Comparison of ENCODE assay signal across 18 cellular contexts in genomic region chr15:81270781-81271491, GRCh38. TPM values are rescaled to one million over a fixed set of nuclear protein-coding genes. Genes with fewer than 3 reads are reported as not detected.
DNase-seq lines count a peak whose midpoint lies in the region; ATAC-seq and TF ChIP-seq lines count a peak whose summit lies in the region.
"Had no signal": no experiment of that assay in that cellular context is flagged by ENCODE, and none has a peak within 500 bp of the region (broad histone marks: within the 10 kb centered on the region; RNA-seq: fewer than 3 reads in every experiment).

No MANE protein-coding gene starts in this region.

- no peaks in the 10 kb centered on the region for H3K9me3 ChIP-seq in osteoblast (ENCODE audit: low read depth, low read length)

- POLR2A ChIA-PET in activated CD4-positive, alpha-beta T cell treated with anti-CD3 and anti-CD28 coated beads for 36 hours (lab: Charles Lee), result no interaction called here
- POLR2A ChIA-PET in activated CD8-positive, alpha-beta T cell treated with anti-CD3 and anti-CD28 coated beads, Interleukin-2, amount 10 ng/mL, durations not matched to agents 7 days and 5 days (lab: Charles Lee), result no interaction called here

- H3K36me3 Mint-ChIP-seq in activated CD4-positive, alpha-beta T cell treated with anti-CD3 and anti-CD28 coated beads for 36 hours (ENCODE audit: low read depth), result no peaks in the 10 kb centered on the region
- peaks cover under 1% of the 10 kb centered on the region for H3K36me3 Mint-ChIP-seq in activated CD8-positive, alpha-beta T cell treated with anti-CD3 and anti-CD28 coated beads, Interleukin-2, amount 10 ng/mL, durations not matched to agents 7 days and 5 days (ENCODE audit: low read depth)
- H3K36me3 Mint-ChIP-seq: activated naive CD8-positive, alpha-beta T cell; CD14-positive monocyte; natural killer cell; T-cell had no signal

- CTCF ChIA-PET in activated CD4-positive, alpha-beta T cell treated with anti-CD3 and anti-CD28 coated beads for 36 hours (lab: Charles Lee), result no interaction called here
- CTCF ChIA-PET in activated CD8-positive, alpha-beta T cell treated with anti-CD3 and anti-CD28 coated beads, Interleukin-2, amount 10 ng/mL, durations not matched to agents 7 days and 5 days (lab: Charles Lee), result interaction anchor here (1.4 to 11.4 kb wide), 4 partner anchors 15 to 130 kb away, joined by 4 to 430 read pairs (median 51); no protein-coding TSS in a partner anchor

- H3K4me1 Mint-ChIP-seq in activated CD4-positive, alpha-beta T cell treated with anti-CD3 and anti-CD28 coated beads for 36 hours, result peaks cover 42% of the 10 kb centered on the region
- H3K4me1 Mint-ChIP-seq in activated CD8-positive, alpha-beta T cell treated with anti-CD3 and anti-CD28 coated beads, Interleukin-2, amount 10 ng/mL, durations not matched to agents 7 days and 5 days (ENCODE audit: low read depth), result peaks cover 63% of the 10 kb centered on the region

- DNase-seq in activated CD4-positive, alpha-beta T cell treated with anti-CD3 and anti-CD28 coated beads for 36 hours, result no peak
- DNase-seq in activated CD4-positive, alpha-beta T cell treated with anti-CD3 and anti-CD28 coated beads, Interleukin-2, amount 50 U/mL, for 4 hours, result no peak
- DNase-seq in HCEC 1CT (peak; percentile 68), osteoblast (ENCODE audit: insufficient read length, low spot score, missing footprints) (peak; percentile 90), SIG-M5 treated with dmso at 0.1 percent for 504 hours (lab: John Stamatoyannopoulos, UW; ENCODE audit: unreplicated experiment) (no peak), dedifferentiated amniotic fluid mesenchymal stem cell (ENCODE audit: extremely low spot score) (no peak), SHP77 (lab: John Stamatoyannopoulos, UW) (no peak)
- peak; percentile 19 for DNase-seq in activated CD8-positive, alpha-beta T cell treated with anti-CD3 and anti-CD28 coated beads, Interleukin-2, amount 10 ng/mL, durations not matched to agents 7 days and 5 days
- DNase-seq: activated T-cell treated with anti-CD3 and anti-CD28 coated beads, Interleukin-2, amount 50 U/mL, for 1 hour; dermis blood vessel endothelial cell; foreskin melanocyte; natural killer cell; NCI-H1694 treated with DMSO at 0.1 percent for 48 hours; substantia nigra; T-cell had no signal

- no peaks in the 10 kb centered on the region for H3K36me3 ChIP-seq in osteoblast (ENCODE audit: insufficient read depth, low read length)

- no peak for TF ChIP-seq CTCF in osteoblast (IDR thresholded peaks at IDR 0.05; ENCODE audit: extremely low read depth, low read depth, low read length)

- no peaks in the 10 kb centered on the region for H3K27me3 ChIP-seq in osteoblast (ENCODE audit: insufficient read depth, low read length)

- H3K4me2 ChIP-seq in osteoblast (ENCODE audit: insufficient read depth, low read length), result peak overlapping the region; percentile 60

- intact Hi-C loops in activated CD4-positive, alpha-beta T cell treated with anti-CD3 and anti-CD28 coated beads for 36 hours (cut with DNase I, micrococcal nuclease), result no loop called here

- no peak overlapping the region for H3K27ac ChIP-seq in osteoblast (ENCODE audit: low read depth, low read length)
- H3K27ac ChIP-seq: HL-60 had no signal

- H2AFZ ChIP-seq in osteoblast (ENCODE audit: low read length), result no peak overlapping the region

- H3K4me1 ChIP-seq in osteoblast (ENCODE audit: insufficient read depth, low read length), result peaks cover 22% of the 10 kb centered on the region

- no peaks in the 10 kb centered on the region for H3K27me3 Mint-ChIP-seq in activated CD4-positive, alpha-beta T cell treated with anti-CD3 and anti-CD28 coated beads for 36 hours
- no peaks in the 10 kb centered on the region for H3K27me3 Mint-ChIP-seq in activated CD8-positive, alpha-beta T cell treated with anti-CD3 and anti-CD28 coated beads, Interleukin-2, amount 10 ng/mL, durations not matched to agents 7 days and 5 days (ENCODE audit: low read depth)
- H3K27me3 Mint-ChIP-seq: activated naive CD8-positive, alpha-beta T cell; T-cell had no signal

- H3K4me3 ChIP-seq in osteoblast (ENCODE audit: insufficient read depth, low read length), result no peak overlapping the region

- no peak overlapping the region for H3K4me3 Mint-ChIP-seq in activated CD4-positive, alpha-beta T cell treated with anti-CD3 and anti-CD28 coated beads for 36 hours
- no peak overlapping the region for H3K4me3 Mint-ChIP-seq in activated CD8-positive, alpha-beta T cell treated with anti-CD3 and anti-CD28 coated beads, Interleukin-2, amount 10 ng/mL, durations not matched to agents 7 days and 5 days
- H3K4me3 Mint-ChIP-seq: activated naive CD8-positive, alpha-beta T cell; CD14-positive monocyte; natural killer cell; T-cell had no signal

- peak; percentile 31 for ATAC-seq in activated CD4-positive, alpha-beta T cell treated with anti-CD3 and anti-CD28 coated beads for 36 hours
- no peak for ATAC-seq in activated CD8-positive, alpha-beta T cell treated with anti-CD3 and anti-CD28 coated beads, Interleukin-2, amount 10 ng/mL, durations not matched to agents 7 days and 5 days
- ATAC-seq: natural killer cell, T-cell had no signal

- H3K27ac Mint-ChIP-seq in activated CD4-positive, alpha-beta T cell treated with anti-CD3 and anti-CD28 coated beads for 36 hours, result peak overlapping the region; percentile 58
- no peak overlapping the region for H3K27ac Mint-ChIP-seq in activated CD8-positive, alpha-beta T cell treated with anti-CD3 and anti-CD28 coated beads, Interleukin-2, amount 10 ng/mL, durations not matched to agents 7 days and 5 days
- H3K27ac Mint-ChIP-seq: activated naive CD8-positive, alpha-beta T cell; CD14-positive monocyte; natural killer cell; T-cell had no signal

- H3K79me2 ChIP-seq in osteoblast (ENCODE audit: insufficient read depth, low read length), result no peaks in the 10 kb centered on the region

- no peaks in the 10 kb centered on the region for H4K20me1 ChIP-seq in osteoblast (ENCODE audit: insufficient read depth, low read length)

- H3K9me3 Mint-ChIP-seq in activated CD4-positive, alpha-beta T cell treated with anti-CD3 and anti-CD28 coated beads for 36 hours (ENCODE audit: low read depth), result no peaks in the 10 kb centered on the region
- no peaks in the 10 kb centered on the region for H3K9me3 Mint-ChIP-seq in activated CD8-positive, alpha-beta T cell treated with anti-CD3 and anti-CD28 coated beads, Interleukin-2, amount 10 ng/mL, durations not matched to agents 7 days and 5 days (ENCODE audit: insufficient read depth)
- H3K9me3 Mint-ChIP-seq: natural killer cell, T-cell had no signal

RNA-seq across cellular contexts. Expression of gene STARD5, which starts 53.0 kb away (rescaled TPM):
- total RNA-seq in activated CD4-positive, alpha-beta T cell treated with anti-CD3 and anti-CD28 coated beads for 36 hours, result 1 to 10 TPM; 8.9 to 9.2 TPM
- total RNA-seq in activated CD8-positive, alpha-beta T cell treated with anti-CD3 and anti-CD28 coated beads, Interleukin-2, amount 10 ng/mL, durations not matched to agents 7 days and 5 days, result 1 to 10 TPM; 4.9 to 5.3 TPM
- 5.9 and 6.5 TPM in 2 replicates for total RNA-seq in osteoblast

Comparison
In these comparisons a context has a peak if more than half of its experiments do, and no peak if none do; other contexts are left out.
1. DNase-seq: peak in HCEC 1CT (single experiment), activated CD8-positive, alpha-beta T cell treated with anti-CD3 and anti-CD28 coated beads, Interleukin-2, amount 10 ng/mL, durations not matched to agents 7 days and 5 days (single experiment) and osteoblast (single experiment); none in activated CD4-positive, alpha-beta T cell treated with anti-CD3 and anti-CD28 coated beads for 36 hours (single experiment), activated CD4-positive, alpha-beta T cell treated with anti-CD3 and anti-CD28 coated beads, Interleukin-2, amount 50 U/mL, for 4 hours (0 of 2), SIG-M5 treated with dmso at 0.1 percent for 504 hours (single experiment), dedifferentiated amniotic fluid mesenchymal stem cell (single experiment) and SHP77 (0 of 2).